Comparison of ENCODE assay signal across 1 cellular context in the genomic region with DNA sequence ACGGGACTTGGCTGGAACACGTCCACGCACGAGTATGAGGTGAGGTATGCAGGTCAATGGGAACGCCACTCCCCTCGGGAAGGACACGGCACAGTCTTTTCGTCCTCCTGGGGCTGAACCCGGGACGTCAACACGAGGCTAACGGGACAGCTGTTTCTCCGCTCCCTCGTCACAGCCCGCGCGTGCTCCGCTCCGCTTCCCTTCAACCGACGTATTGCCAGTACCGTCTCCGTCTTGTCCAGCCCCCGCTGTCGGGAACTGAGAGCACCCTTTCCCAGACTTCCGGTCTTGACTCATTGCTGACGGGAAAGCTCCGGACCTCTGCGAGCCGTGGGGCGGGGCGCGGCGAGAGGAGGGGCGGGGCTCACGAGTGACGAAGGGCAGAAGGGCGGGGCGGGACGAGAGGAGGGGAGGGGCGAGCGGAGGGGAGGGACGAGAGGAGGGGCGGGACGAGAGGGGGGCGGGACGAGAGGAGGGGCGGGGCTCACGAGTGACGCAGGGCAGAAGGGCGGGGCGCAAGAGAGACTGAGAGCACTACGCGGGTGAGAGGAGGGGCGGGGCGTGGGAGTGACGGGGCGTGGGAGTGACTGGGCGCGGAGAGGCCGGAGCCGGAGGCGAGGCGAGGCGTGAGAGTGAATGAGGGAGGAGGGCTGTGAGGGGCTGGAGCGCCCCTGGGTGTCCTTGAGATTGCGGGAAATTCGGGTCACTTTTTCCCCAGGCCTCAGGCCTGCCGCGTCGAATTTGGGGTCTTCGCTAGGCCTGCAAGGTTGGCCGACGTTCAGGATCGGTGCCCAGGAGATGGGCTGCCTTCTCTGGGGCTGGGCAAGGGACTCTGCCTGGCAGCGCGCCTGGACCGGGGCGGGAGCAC.
TF ChIP-seq lines count a peak whose summit lies in the region.

No MANE protein-coding gene starts in this region.

TF ChIP-seq in HepG2, 621 proteins besides CTCF, POLR2A, EP300 and RAD21 (continued from another document and continues in another):
- TF ChIP-seq, protein P1, sequence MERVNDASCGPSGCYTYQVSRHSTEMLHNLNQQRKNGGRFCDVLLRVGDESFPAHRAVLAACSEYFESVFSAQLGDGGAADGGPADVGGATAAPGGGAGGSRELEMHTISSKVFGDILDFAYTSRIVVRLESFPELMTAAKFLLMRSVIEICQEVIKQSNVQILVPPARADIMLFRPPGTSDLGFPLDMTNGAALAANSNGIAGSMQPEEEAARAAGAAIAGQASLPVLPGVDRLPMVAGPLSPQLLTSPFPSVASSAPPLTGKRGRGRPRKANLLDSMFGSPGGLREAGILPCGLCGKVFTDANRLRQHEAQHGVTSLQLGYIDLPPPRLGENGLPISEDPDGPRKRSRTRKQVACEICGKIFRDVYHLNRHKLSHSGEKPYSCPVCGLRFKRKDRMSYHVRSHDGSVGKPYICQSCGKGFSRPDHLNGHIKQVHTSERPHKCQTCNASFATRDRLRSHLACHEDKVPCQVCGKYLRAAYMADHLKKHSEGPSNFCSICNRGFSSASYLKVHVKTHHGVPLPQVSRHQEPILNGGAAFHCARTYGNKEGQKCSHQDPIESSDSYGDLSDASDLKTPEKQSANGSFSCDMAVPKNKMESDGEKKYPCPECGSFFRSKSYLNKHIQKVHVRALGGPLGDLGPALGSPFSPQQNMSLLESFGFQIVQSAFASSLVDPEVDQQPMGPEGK (CRISPR knock-in tag; IDR thresholded peaks at IDR 0.05), result peak; percentile 76
- TF ChIP-seq HDAC2 (CRISPR knock-in tag; IDR thresholded peaks at IDR 0.05) (peak; percentile 69), CREM (IDR thresholded peaks at IDR 0.05) (peak; percentile 43; the same call in 1 of the 2 replicates), CREM (CRISPR knock-in tag; IDR thresholded peaks at IDR 0.05) (no peak), HOXA5 (CRISPR knock-in tag; IDR thresholded peaks at IDR 0.05) (peak; percentile 80), E2F2 (CRISPR knock-in tag; IDR thresholded peaks at IDR 0.05; ENCODE audit: borderline replicate concordance) (no peak), SP4 (CRISPR knock-in tag; IDR thresholded peaks at IDR 0.05) (peak; percentile 59; the same call in 1 of the 2 replicates), IKZF4 (CRISPR knock-in tag; IDR thresholded peaks at IDR 0.05; ENCODE audit: borderline replicate concordance, low read depth, not compliant biosample characterization) (peak; percentile 40), SALL1 (CRISPR knock-in tag; IDR thresholded peaks at IDR 0.05) (peak; percentile 79), JDP2 (CRISPR knock-in tag; IDR thresholded peaks at IDR 0.05; ENCODE audit: borderline replicate concordance) (no peak), CHD4 (IDR thresholded peaks at IDR 0.05; ENCODE audit: borderline replicate concordance, low read length) (no peak), MXD4 (CRISPR knock-in tag; IDR thresholded peaks at IDR 0.05) (peak; percentile 65), SKI (IDR thresholded peaks at IDR 0.05; ENCODE audit: partially characterized antibody) (peak; percentile 81), HOXA3 (CRISPR knock-in tag; IDR thresholded peaks at IDR 0.05) (peak; percentile 87), ERF (CRISPR knock-in tag; IDR thresholded peaks at IDR 0.05) (peak; percentile 65), ZFX (CRISPR knock-in tag; IDR thresholded peaks at IDR 0.05; ENCODE audit: low read depth) (peak; percentile 83), TSC22D2 (CRISPR knock-in tag; IDR thresholded peaks at IDR 0.05; ENCODE audit: borderline replicate concordance) (no peak), KLF15 (CRISPR knock-in tag; IDR thresholded peaks at IDR 0.05; ENCODE audit: borderline replicate concordance) (0 out of 2 replicates have a peak, but pooled peaks have one; percentile 14), SMAD9 (CRISPR knock-in tag; IDR thresholded peaks at IDR 0.05) (peak; percentile 37; the same call in 1 of the 2 replicates), ZNF652 (CRISPR knock-in tag; IDR thresholded peaks at IDR 0.05; ENCODE audit: borderline replicate concordance, low read depth) (peak; percentile 50; the same call in 1 of the 2 replicates), SAFB2 (CRISPR knock-in tag; IDR thresholded peaks at IDR 0.05; ENCODE audit: borderline replicate concordance, low read depth) (0 out of 2 replicates have a peak, but pooled peaks have one; percentile 20), ZNF713 (CRISPR knock-in tag; IDR thresholded peaks at IDR 0.05) (no peak), ZBTB3 (CRISPR knock-in tag; IDR thresholded peaks at IDR 0.05; ENCODE audit: borderline replicate concordance, low read depth) (no peak), GFI1 (CRISPR knock-in tag; IDR thresholded peaks at IDR 0.05; ENCODE audit: borderline replicate concordance) (peak; percentile 46; the same call in 1 of the 2 replicates), NFATC3 (CRISPR knock-in tag; IDR thresholded peaks at IDR 0.05) (no peak), PAWR (CRISPR knock-in tag; IDR thresholded peaks at IDR 0.05; ENCODE audit: borderline replicate concordance) (no peak), YEATS2 (CRISPR knock-in tag; IDR thresholded peaks at IDR 0.05; ENCODE audit: borderline replicate concordance) (peak; percentile 23; the same call in 1 of the 2 replicates), KMT2B (CRISPR knock-in tag; IDR thresholded peaks at IDR 0.05) (peak; percentile 56; the same call in 1 of the 2 replicates), RBAK (CRISPR knock-in tag; IDR thresholded peaks at IDR 0.05) (no peak; the same call in 1 of the 2 replicates), ZNF740 (CRISPR knock-in tag; IDR thresholded peaks at IDR 0.05) (0 out of 2 replicates have a peak, but pooled peaks have one; percentile 32), TFDP2 (CRISPR knock-in tag; IDR thresholded peaks at IDR 0.05) (peak; percentile 52), KDM5B (CRISPR knock-in tag; IDR thresholded peaks at IDR 0.05; ENCODE audit: borderline replicate concordance) (peak; percentile 76; the same call in 1 of the 2 replicates), REPIN1 (CRISPR knock-in tag; IDR thresholded peaks at IDR 0.05; ENCODE audit: borderline replicate concordance, low read depth) (0 out of 2 replicates have a peak, but pooled peaks have one; percentile 50), ZNF350 (CRISPR knock-in tag; IDR thresholded peaks at IDR 0.05; ENCODE audit: borderline replicate concordance, low read depth) (peak; percentile 72; the same call in 1 of the 2 replicates), ZFP90 (CRISPR knock-in tag; IDR thresholded peaks at IDR 0.05; ENCODE audit: borderline replicate concordance) (peak; percentile 61; the same call in 1 of the 2 replicates), ELF4 (CRISPR knock-in tag; IDR thresholded peaks at IDR 0.05; ENCODE audit: borderline replicate concordance) (peak; percentile 73; the same call in 1 of the 2 replicates), TOE1 (CRISPR knock-in tag; IDR thresholded peaks at IDR 0.05) (no peak), ZBTB38 (CRISPR knock-in tag; IDR thresholded peaks at IDR 0.05) (peak; percentile 23; the same call in 1 of the 2 replicates), GABPA (IDR thresholded peaks at IDR 0.05; ENCODE audit: low read depth, low read length) (peak; percentile 57), GABPA (CRISPR knock-in tag; IDR thresholded peaks at IDR 0.05; ENCODE audit: low read depth) (peak; percentile 91), ZNF124 (CRISPR knock-in tag; IDR thresholded peaks at IDR 0.05) (no peak)
- TF ChIP-seq, protein P2, sequence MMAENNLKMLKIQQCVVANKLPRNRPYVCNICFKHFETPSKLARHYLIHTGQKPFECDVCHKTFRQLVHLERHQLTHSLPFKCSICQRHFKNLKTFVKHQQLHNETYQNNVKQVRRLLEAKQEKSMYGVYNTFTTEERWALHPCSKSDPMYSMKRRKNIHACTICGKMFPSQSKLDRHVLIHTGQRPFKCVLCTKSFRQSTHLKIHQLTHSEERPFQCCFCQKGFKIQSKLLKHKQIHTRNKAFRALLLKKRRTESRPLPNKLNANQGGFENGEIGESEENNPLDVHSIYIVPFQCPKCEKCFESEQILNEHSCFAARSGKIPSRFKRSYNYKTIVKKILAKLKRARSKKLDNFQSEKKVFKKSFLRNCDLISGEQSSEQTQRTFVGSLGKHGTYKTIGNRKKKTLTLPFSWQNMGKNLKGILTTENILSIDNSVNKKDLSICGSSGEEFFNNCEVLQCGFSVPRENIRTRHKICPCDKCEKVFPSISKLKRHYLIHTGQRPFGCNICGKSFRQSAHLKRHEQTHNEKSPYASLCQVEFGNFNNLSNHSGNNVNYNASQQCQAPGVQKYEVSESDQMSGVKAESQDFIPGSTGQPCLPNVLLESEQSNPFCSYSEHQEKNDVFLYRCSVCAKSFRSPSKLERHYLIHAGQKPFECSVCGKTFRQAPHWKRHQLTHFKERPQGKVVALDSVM (CRISPR knock-in tag; IDR thresholded peaks at IDR 0.05), result peak; percentile 19; the same call in 1 of the 2 replicates
- TF ChIP-seq, protein P3, sequence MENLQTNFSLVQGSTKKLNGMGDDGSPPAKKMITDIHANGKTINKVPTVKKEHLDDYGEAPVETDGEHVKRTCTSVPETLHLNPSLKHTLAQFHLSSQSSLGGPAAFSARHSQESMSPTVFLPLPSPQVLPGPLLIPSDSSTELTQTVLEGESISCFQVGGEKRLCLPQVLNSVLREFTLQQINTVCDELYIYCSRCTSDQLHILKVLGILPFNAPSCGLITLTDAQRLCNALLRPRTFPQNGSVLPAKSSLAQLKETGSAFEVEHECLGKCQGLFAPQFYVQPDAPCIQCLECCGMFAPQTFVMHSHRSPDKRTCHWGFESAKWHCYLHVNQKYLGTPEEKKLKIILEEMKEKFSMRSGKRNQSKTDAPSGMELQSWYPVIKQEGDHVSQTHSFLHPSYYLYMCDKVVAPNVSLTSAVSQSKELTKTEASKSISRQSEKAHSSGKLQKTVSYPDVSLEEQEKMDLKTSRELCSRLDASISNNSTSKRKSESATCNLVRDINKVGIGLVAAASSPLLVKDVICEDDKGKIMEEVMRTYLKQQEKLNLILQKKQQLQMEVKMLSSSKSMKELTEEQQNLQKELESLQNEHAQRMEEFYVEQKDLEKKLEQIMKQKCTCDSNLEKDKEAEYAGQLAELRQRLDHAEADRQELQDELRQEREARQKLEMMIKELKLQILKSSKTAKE (CRISPR knock-in tag; IDR thresholded peaks at IDR 0.05; ENCODE audit: borderline replicate concordance), result peak; percentile 77
- TF ChIP-seq, protein P4, sequence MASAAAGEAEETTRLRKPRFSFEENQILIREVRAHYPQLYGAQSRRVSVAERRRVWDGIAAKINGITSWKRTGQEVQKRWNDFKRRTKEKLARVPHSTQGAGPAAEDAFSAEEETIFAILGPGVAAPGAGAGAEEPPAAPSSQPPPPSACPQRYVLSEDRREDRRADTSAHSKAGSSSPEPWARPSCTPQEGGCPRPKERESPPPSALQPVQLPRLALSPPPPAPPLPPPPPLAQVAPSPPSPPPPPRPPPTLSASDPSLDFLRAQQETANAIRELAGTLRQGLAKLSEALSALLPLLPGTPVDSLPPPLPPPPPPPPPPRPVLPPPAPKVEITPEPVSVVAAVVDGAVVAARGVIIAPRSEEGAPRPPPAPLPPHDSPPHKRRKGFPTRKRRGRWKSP (CRISPR knock-in tag; IDR thresholded peaks at IDR 0.05), result no peak
- TF ChIP-seq, protein P5, sequence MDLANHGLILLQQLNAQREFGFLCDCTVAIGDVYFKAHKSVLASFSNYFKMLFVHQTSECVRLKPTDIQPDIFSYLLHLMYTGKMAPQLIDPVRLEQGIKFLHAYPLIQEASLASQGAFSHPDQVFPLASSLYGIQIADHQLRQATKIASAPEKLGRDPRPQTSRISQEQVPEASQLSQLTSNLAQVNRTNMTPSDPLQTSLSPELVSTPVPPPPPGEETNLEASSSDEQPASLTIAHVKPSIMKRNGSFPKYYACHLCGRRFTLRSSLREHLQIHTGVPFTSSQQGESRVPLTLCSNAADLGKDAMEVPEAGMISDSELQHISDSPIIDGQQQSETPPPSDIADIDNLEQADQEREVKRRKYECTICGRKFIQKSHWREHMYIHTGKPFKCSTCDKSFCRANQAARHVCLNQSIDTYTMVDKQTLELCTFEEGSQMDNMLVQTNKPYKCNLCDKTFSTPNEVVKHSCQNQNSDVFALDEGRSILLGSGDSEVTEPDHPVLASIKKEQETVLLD (CRISPR knock-in tag; IDR thresholded peaks at IDR 0.05; ENCODE audit: low read depth), result peak; percentile 61
- TF ChIP-seq, protein P6, sequence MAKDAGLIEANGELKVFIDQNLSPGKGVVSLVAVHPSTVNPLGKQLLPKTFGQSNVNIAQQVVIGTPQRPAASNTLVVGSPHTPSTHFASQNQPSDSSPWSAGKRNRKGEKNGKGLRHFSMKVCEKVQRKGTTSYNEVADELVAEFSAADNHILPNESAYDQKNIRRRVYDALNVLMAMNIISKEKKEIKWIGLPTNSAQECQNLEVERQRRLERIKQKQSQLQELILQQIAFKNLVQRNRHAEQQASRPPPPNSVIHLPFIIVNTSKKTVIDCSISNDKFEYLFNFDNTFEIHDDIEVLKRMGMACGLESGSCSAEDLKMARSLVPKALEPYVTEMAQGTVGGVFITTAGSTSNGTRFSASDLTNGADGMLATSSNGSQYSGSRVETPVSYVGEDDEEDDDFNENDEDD (CRISPR knock-in tag; IDR thresholded peaks at IDR 0.05; ENCODE audit: borderline replicate concordance), result peak; percentile 78; the same call in 1 of the 2 replicates
